Comparison of ENCODE assay signal across 9 cellular contexts in genomic region chr11:2265396-2265795, GRCh38. TPM values are rescaled to one million over a fixed set of nuclear protein-coding genes. Genes with fewer than 3 reads are reported as not detected.
DNase-seq lines count a peak whose midpoint lies in the region; ATAC-seq and TF ChIP-seq lines count a peak whose summit lies in the region.
"Had no signal": no experiment of that assay in that cellular context is flagged by ENCODE, and none has a peak within 500 bp of the region (broad histone marks: within the 10 kb centered on the region; RNA-seq: fewer than 3 reads in every experiment).

No MANE protein-coding gene starts in this region.

- peaks cover 13% of the 10 kb centered on the region for H3K27me3 Mint-ChIP-seq in CD4-positive, CD25-positive, alpha-beta regulatory T cell
- H3K27me3 Mint-ChIP-seq in osteocyte (ENCODE audit: unreplicated experiment) = peaks cover 33% of the 10 kb centered on the region

- H3K4me1 Mint-ChIP-seq in CD4-positive, CD25-positive, alpha-beta regulatory T cell = peaks cover 0 to 27% (median 14%) of the 10 kb centered on the region in 4 donors
- peaks cover 3% of the 10 kb centered on the region for H3K4me1 Mint-ChIP-seq in osteocyte (ENCODE audit: unreplicated experiment)

- H3K27ac Mint-ChIP-seq in CD4-positive, CD25-positive, alpha-beta regulatory T cell = peak overlapping the region in 1 of 3 donors; percentile 82
- no peak overlapping the region for H3K27ac Mint-ChIP-seq in osteocyte (ENCODE audit: unreplicated experiment)

- no peaks in the 10 kb centered on the region for H3K9me3 Mint-ChIP-seq in CD4-positive, CD25-positive, alpha-beta regulatory T cell
- H3K9me3 Mint-ChIP-seq in osteocyte (ENCODE audit: unreplicated experiment) = no peaks in the 10 kb centered on the region

- H3K27me3 ChIP-seq in CD4-positive, CD25-positive, alpha-beta regulatory T cell (ENCODE audit: control insufficient read depth, insufficient read depth, low read length) = no peaks in the 10 kb centered on the region
- H3K27me3 ChIP-seq in lower lobe of right lung (ENCODE audit: low read depth) (peaks cover 27% of the 10 kb centered on the region), tibial artery (peaks cover 0 to 64% of the 10 kb centered on the region in 2 donors)

- peaks cover 33% of the 10 kb centered on the region for H3K4me1 ChIP-seq in CD4-positive, CD25-positive, alpha-beta regulatory T cell (ENCODE audit: control insufficient read depth, insufficient read depth, low read length, poor library complexity, severe bottlenecking)
- H3K4me1 ChIP-seq in lower lobe of right lung (peaks cover 24% of the 10 kb centered on the region), tibial artery (peaks cover 0 to 20% (median 18%) of the 10 kb centered on the region in 4 donors)

- H3K36me3 Mint-ChIP-seq in CD4-positive, CD25-positive, alpha-beta regulatory T cell = no peaks in the 10 kb centered on the region
- no peaks in the 10 kb centered on the region for H3K36me3 Mint-ChIP-seq in osteocyte (ENCODE audit: unreplicated experiment)

- no peaks in the 10 kb centered on the region for H3K36me3 ChIP-seq in CD4-positive, CD25-positive, alpha-beta regulatory T cell (ENCODE audit: control insufficient read depth, insufficient read depth, low read length)
- H3K36me3 ChIP-seq in lower lobe of right lung = no peaks in the 10 kb centered on the region
- no peaks in the 10 kb centered on the region for H3K36me3 ChIP-seq in tibial artery

- peak; percentile 11 to 46 for ATAC-seq in CD4-positive, CD25-positive, alpha-beta regulatory T cell (ENCODE audit: low read depth in 2 of 2)
- ATAC-seq in GM21447 (IDR thresholded peaks at IDR 0.05; ENCODE audit: unreplicated experiment) (peak; percentile 40), lower lobe of right lung (no peak), GM19328 (IDR thresholded peaks at IDR 0.05; ENCODE audit: unreplicated experiment) (no peak)

- peak overlapping the region; percentile 8 for H3K4me3 ChIP-seq in CD4-positive, CD25-positive, alpha-beta regulatory T cell (ENCODE audit: low read depth, low read length)
- H3K4me3 ChIP-seq in lower lobe of right lung (no peak overlapping the region), tibial artery (no peak overlapping the region)

- peak overlapping the region; percentile 46 to 81 (median 74) for H3K4me3 Mint-ChIP-seq in CD4-positive, CD25-positive, alpha-beta regulatory T cell
- no peak overlapping the region for H3K4me3 Mint-ChIP-seq in osteocyte (ENCODE audit: unreplicated experiment)

- no peaks in the 10 kb centered on the region for H3K9me3 ChIP-seq in CD4-positive, CD25-positive, alpha-beta regulatory T cell (ENCODE audit: control insufficient read depth in 2 of 2, low read length in 2 of 2)
- H3K9me3 ChIP-seq in lower lobe of right lung (no peaks in the 10 kb centered on the region), tibial artery (no peaks in the 10 kb centered on the region)

- TF ChIP-seq CTCF in lower lobe of right lung (IDR thresholded peaks at IDR 0.05) (no peak), tibial artery (IDR thresholded peaks at IDR 0.05) (no peak), osteocyte (IDR thresholded peaks at IDR 0.05) (no peak)

- intact Hi-C loops in lower lobe of right lung (cut with DNase I) = no loop called here
- intact Hi-C loops in tibial artery (cut with DNase I; ENCODE audit: low total_unique reads) = no loop called here

- peak in 1 of 3 donors; percentile 44 for DNase-seq in CD4-positive, CD25-positive, alpha-beta regulatory T cell
- peak; percentile 66 for DNase-seq in SKM-1 (lab: John Stamatoyannopoulos, UW; ENCODE audit: unreplicated experiment)
- peak; percentile 68 for DNase-seq in lower lobe of right lung
- DNase-seq in tibial artery = no peak
- no peak for DNase-seq in osteocyte (ENCODE audit: extremely low spot score, unreplicated experiment)
- DNase-seq in NCI-H1694 (lab: John Stamatoyannopoulos, UW) = no peak
- DNase-seq: NCI-H1092 had no signal

- no peak overlapping the region for H3K27ac ChIP-seq in CD4-positive, CD25-positive, alpha-beta regulatory T cell (ENCODE audit: insufficient read depth, low read length, poor library complexity, severe bottlenecking)
- H3K27ac ChIP-seq in lower lobe of right lung (peak overlapping the region; percentile 36), tibial artery (no peak overlapping the region)

RNA-seq across cellular contexts. Expression of gene ASCL2, which starts 5.0 kb away (rescaled TPM):
- total RNA-seq in CD4-positive, CD25-positive, alpha-beta regulatory T cell = 0.20 TPM
- polyA plus RNA-seq in CD4-positive, CD25-positive, alpha-beta regulatory T cell = under 1 TPM; 0.13 to 0.47 (median 0.30) TPM
- total RNA-seq in lower lobe of right lung (1.7 TPM), osteocyte (not detected in 2 replicates)

RNA-seq across cellular contexts. Expression of gene C11orf21, which starts 36.3 kb away (rescaled TPM):
- total RNA-seq in CD4-positive, CD25-positive, alpha-beta regulatory T cell = 41.8 TPM
- polyA plus RNA-seq in CD4-positive, CD25-positive, alpha-beta regulatory T cell = 10 to 100 TPM; 11.9 to 16.8 (median 15.1) TPM
- 12.1 TPM for total RNA-seq in lower lobe of right lung
- 0.16 TPM in 1 of 2 replicates, not detected in the other for total RNA-seq in osteocyte

RNA-seq across cellular contexts. Expression of gene TSPAN32, which starts 36.4 kb away (rescaled TPM):
- total RNA-seq in CD4-positive, CD25-positive, alpha-beta regulatory T cell = 60.0 TPM
- polyA plus RNA-seq in CD4-positive, CD25-positive, alpha-beta regulatory T cell = 10 to 100 TPM; 13.8 to 60.7 (median 31.0) TPM
- total RNA-seq in lower lobe of right lung = 12.5 TPM
- 0.76 and 1.2 TPM in 2 replicates for total RNA-seq in osteocyte

Comparison
In these comparisons a context has a peak if more than half of its experiments do, and no peak if none do; other contexts are left out.
1. ATAC-seq: peak in CD4-positive, CD25-positive, alpha-beta regulatory T cell (2 of 2) and GM21447 (single experiment); none in lower lobe of right lung (0 of 2) and GM19328 (single experiment).
2. DNase-seq: peak in SKM-1 (single experiment) and lower lobe of right lung (single experiment); none in tibial artery (0 of 2), osteocyte (single experiment) and NCI-H1694 (single experiment).
3. RNA of gene C11orf21, which starts 36.3 kb away (total RNA-seq): 41.8 TPM in CD4-positive, CD25-positive, alpha-beta regulatory T cell (single experiment) and 12.1 TPM in lower lobe of right lung (single experiment); 0.16 TPM in osteocyte; every median in the first group is over 10 times any median in the second.